ENCODE assay signal across 13 cellular contexts in genomic region chr3:159128628-159129027, GRCh38.
A peak's percentile ranks its signal among the peaks of the same experiment; 100 is the strongest.
DNase-seq lines count a peak whose midpoint lies in the region; ATAC-seq lines count a peak whose summit lies in the region.
"Had no signal": no experiment of that assay in that cellular context is flagged by ENCODE, and none has a peak within 500 bp of the region (broad histone marks: within the 10 kb centered on the region; RNA-seq: fewer than 3 reads in every experiment).

No MANE protein-coding gene starts in this region.

- no peaks in the 10 kb centered on the region for H3K9me3 ChIP-seq in adipocyte (ENCODE audit: control insufficient read depth, low read length)
- H3K9me3 ChIP-seq: Caco-2, transverse colon had no signal

- peaks cover 14% of the 10 kb centered on the region for H3K4me1 ChIP-seq in adipocyte (ENCODE audit: control insufficient read depth, insufficient read depth, low read length)
- H3K4me1 ChIP-seq: Caco-2, transverse colon had no signal

- H3K27me3 ChIP-seq in adipocyte (replicated peaks; ENCODE audit: control insufficient read depth, insufficient read depth, low read length): no peaks in the 10 kb centered on the region
- H3K27me3 ChIP-seq: transverse colon had no signal

- H3K36me3 ChIP-seq in adipocyte (ENCODE audit: control insufficient read depth, insufficient read depth, low read length, severe bottlenecking): no peaks in the 10 kb centered on the region
- H3K36me3 ChIP-seq: transverse colon had no signal

- no peak overlapping the region for H3K9ac ChIP-seq in adipocyte (ENCODE audit: low read length)

- H3K4me3 ChIP-seq in adipocyte (ENCODE audit: low read length): no peak overlapping the region
- H3K4me3 ChIP-seq: transverse colon had no signal

- no peak for ATAC-seq in GM19351 (IDR thresholded peaks at IDR 0.05; ENCODE audit: unreplicated experiment)
- ATAC-seq: activated naive CD4-positive, alpha-beta T cell treated with anti-CD3 and anti-CD28 coated beads, Interleukin-2, amount 50 U/mL, for 72 hours had no signal

- DNase-seq in AML-193 (lab: John Stamatoyannopoulos, UW) (peak; percentile 77 to 78), Kasumi-1 (lab: John Stamatoyannopoulos, UW) (peak; percentile 87 to 97), adipocyte (ENCODE audit: low read depth) (peak; percentile 80), glomerular visceral epithelial cell (ENCODE audit: extremely low spot score) (peak; percentile 12), superior temporal gyrus (ENCODE audit: extremely low spot score) (no peak), NCI-H1694 (lab: John Stamatoyannopoulos, UW) (no peak), NK-92 (lab: John Stamatoyannopoulos, UW; ENCODE audit: unreplicated experiment) (no peak)
- DNase-seq: activated CD4-positive, alpha-beta memory T cell treated with anti-CD3 and anti-CD28 coated beads for 36 hours; Caco-2; NCI-H524; transverse colon had no signal

Comparison
In these comparisons a context has a peak if more than half of its experiments do, and no peak if none do; other contexts are left out.
1. DNase-seq: peak in AML-193 (2 of 2), Kasumi-1 (2 of 2), adipocyte (single experiment) and glomerular visceral epithelial cell (single experiment); none in superior temporal gyrus (single experiment), NCI-H1694 (single experiment) and NK-92 (single experiment).